Comparison of ENCODE assay signal across 9 cellular contexts in the genomic region with DNA sequence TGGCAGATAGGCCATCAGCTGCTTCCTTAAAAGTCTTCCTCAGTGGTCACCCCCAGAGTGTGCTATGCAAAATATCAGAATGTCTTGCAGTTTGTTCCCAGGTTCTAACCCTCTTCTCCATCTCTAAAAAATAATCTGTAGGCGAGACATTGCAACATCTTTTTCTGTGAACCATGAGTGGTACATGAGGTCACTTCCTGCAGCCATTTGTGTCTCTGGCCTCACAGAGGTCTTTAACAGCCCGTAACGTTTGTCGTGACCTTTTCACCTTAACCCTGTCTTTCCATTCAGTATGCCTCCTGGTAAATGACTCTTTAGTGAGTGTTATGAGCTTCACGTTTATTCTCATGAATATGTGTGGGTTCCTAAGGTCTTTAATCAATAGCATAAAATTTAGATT.
DNase-seq lines count a peak whose midpoint lies in the region; ATAC-seq and TF ChIP-seq lines count a peak whose summit lies in the region.
"Had no signal": no experiment of that assay in that cellular context is flagged by ENCODE, and none has a peak within 500 bp of the region (broad histone marks: within the 10 kb centered on the region; RNA-seq: fewer than 3 reads in every experiment).

No MANE protein-coding gene starts in this region.

- H3K27me3 ChIP-seq in endodermal cell (ENCODE audit: control insufficient read depth, insufficient read depth, low read length, poor library complexity, severe bottlenecking), result no peaks in the 10 kb centered on the region
- no peaks in the 10 kb centered on the region for H3K27me3 ChIP-seq in neutrophil

- no peak for ATAC-seq in GM18858 (IDR thresholded peaks at IDR 0.05; ENCODE audit: unreplicated experiment)

- TF ChIP-seq CTCF in endodermal cell (conservative IDR thresholded peaks at IDR 0.05), result no peak
- no peak for TF ChIP-seq CTCF in neutrophil (IDR thresholded peaks at IDR 0.05)

- H3K4me3 ChIP-seq in endodermal cell (ENCODE audit: low read length) (no peak overlapping the region), neutrophil (ENCODE audit: low read depth in 1 of 2, low read length in 1 of 2) (no peak overlapping the region)

- peaks cover 35% of the 10 kb centered on the region for H3K36me3 Mint-ChIP-seq in endodermal cell (ENCODE audit: low read depth)

- H3K9ac ChIP-seq in endodermal cell (ENCODE audit: extremely low read depth, low read length, poor library complexity, severe bottlenecking), result no peak overlapping the region

- no peaks in the 10 kb centered on the region for H3K9me3 Mint-ChIP-seq in endodermal cell

- DNase-seq in activated CD4-positive, alpha-beta T cell treated with anti-CD3 and anti-CD28 coated beads for 48 hours, result peak; percentile 58
- no peak for DNase-seq in activated CD4-positive, alpha-beta T cell treated with anti-CD3 and anti-CD28 coated beads, Interleukin-2, amount 50 U/mL, for 48 hours
- DNase-seq in SKM-1 treated with dmso at 0.1 percent for 144 hours (lab: John Stamatoyannopoulos, UW; ENCODE audit: unreplicated experiment) (peak; percentile 93), endodermal cell (no peak), nucleus accumbens (lab: John Stamatoyannopoulos, UW) (no peak), NCI-H524 (lab: John Stamatoyannopoulos, UW) (no peak)

- 89% methylated on average over 1 to 4 of the region's 5 CpGs for WGBS in endodermal cell (ENCODE audit: insufficient coverage in 1 of 2, insufficient read length in 1 of 2), 2 experiments

- H3K4me1 Mint-ChIP-seq in endodermal cell, result no peaks in the 10 kb centered on the region

- H3K4me1 ChIP-seq in endodermal cell (ENCODE audit: control insufficient read depth, insufficient read depth, low read length) (no peaks in the 10 kb centered on the region), neutrophil (ENCODE audit: control insufficient read depth in 1 of 2, insufficient read depth in 1 of 2, low read depth in 1 of 2, low read length in 1 of 2) (peaks cover 9 to 10% of the 10 kb centered on the region in 2 experiments)

- no peaks in the 10 kb centered on the region for H3K9me3 ChIP-seq in endodermal cell (ENCODE audit: control insufficient read depth, low read length)
- no peaks in the 10 kb centered on the region for H3K9me3 ChIP-seq in neutrophil

- peak overlapping the region; percentile 51 for H3K27ac ChIP-seq in endodermal cell (ENCODE audit: low read depth, low read length)
- H3K27ac ChIP-seq in neutrophil, result peak overlapping the region; percentile 48

- H3K36me3 ChIP-seq in endodermal cell (ENCODE audit: control insufficient read depth, insufficient read depth, low read length), result peaks cover 89% of the 10 kb centered on the region
- H3K36me3 ChIP-seq in neutrophil, result peaks cover 91% of the 10 kb centered on the region

- H3K27me3 Mint-ChIP-seq in endodermal cell (ENCODE audit: insufficient read depth), result no peaks in the 10 kb centered on the region
- H3K27me3 Mint-ChIP-seq: B cell had no signal

- no peak overlapping the region for H3K4me3 Mint-ChIP-seq in endodermal cell
- H3K4me3 Mint-ChIP-seq: B cell had no signal

- H3K27ac Mint-ChIP-seq in endodermal cell, result no peak overlapping the region
- H3K27ac Mint-ChIP-seq: B cell had no signal

Comparison
In these comparisons a context has a peak if more than half of its experiments do, and no peak if none do; other contexts are left out.
1. DNase-seq: peak in activated CD4-positive, alpha-beta T cell treated with anti-CD3 and anti-CD28 coated beads for 48 hours (single experiment) and SKM-1 treated with dmso at 0.1 percent for 144 hours (single experiment); none in activated CD4-positive, alpha-beta T cell treated with anti-CD3 and anti-CD28 coated beads, Interleukin-2, amount 50 U/mL, for 48 hours (0 of 2), endodermal cell (single experiment), nucleus accumbens (0 of 56) and NCI-H524 (0 of 2).